1 cellular context compared by ENCODE assay signal in the genomic region with DNA sequence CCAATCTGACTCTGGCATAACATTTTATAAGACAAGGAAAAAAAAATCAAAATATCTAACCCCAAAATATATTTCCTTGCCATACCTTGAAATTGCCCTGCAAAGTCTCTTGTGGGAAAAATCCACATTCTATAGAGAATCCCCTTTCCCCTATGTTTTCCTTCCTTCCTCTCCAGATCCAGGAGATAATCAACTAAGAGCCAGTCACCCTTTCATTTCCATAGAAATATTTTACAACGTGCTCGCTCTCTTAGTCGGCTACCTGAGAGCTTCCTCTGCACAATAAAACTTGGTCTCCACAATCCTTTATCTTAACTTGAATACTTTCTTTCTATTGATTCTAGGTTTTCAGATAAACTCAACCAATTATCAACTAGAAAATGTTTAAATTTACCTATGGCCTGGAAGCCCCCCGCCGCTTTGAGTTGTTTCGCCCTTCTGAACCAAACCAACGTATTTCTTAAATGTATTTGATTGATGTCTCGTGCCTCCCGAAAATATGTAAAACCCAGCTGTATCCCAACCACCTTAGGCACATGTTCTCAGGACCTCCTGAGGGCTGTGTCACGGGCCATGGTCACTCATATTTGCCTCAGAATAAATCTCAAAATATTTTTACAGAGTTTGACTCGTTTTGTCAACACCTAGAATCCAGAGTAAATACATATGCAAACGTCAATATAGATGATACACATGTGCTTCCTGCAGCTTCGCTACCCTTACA.
TF ChIP-seq lines count a peak whose summit lies in the region.

No MANE protein-coding gene starts in this region.

TF ChIP-seq in GM23338, 12 proteins besides CTCF, POLR2A, EP300 and RAD21 (continued from another document):
- TF ChIP-seq ZNF462 (CRISPR knock-in tag; IDR thresholded peaks at IDR 0.05) (no peak), JUNB (IDR thresholded peaks at IDR 0.05; ENCODE audit: unreplicated experiment) (no peak), STAT1 (IDR thresholded peaks at IDR 0.05; ENCODE audit: unreplicated experiment) (no peak), ZNF114 (CRISPR knock-in tag; IDR thresholded peaks at IDR 0.05) (no peak), EZH2phosphoT487 (IDR thresholded peaks at IDR 0.05; ENCODE audit: unreplicated experiment) (no peak)
TF ChIP-seq in GM23338: peak in this region for 0.
